1 cellular context compared by ENCODE assay signal in the genomic region with DNA sequence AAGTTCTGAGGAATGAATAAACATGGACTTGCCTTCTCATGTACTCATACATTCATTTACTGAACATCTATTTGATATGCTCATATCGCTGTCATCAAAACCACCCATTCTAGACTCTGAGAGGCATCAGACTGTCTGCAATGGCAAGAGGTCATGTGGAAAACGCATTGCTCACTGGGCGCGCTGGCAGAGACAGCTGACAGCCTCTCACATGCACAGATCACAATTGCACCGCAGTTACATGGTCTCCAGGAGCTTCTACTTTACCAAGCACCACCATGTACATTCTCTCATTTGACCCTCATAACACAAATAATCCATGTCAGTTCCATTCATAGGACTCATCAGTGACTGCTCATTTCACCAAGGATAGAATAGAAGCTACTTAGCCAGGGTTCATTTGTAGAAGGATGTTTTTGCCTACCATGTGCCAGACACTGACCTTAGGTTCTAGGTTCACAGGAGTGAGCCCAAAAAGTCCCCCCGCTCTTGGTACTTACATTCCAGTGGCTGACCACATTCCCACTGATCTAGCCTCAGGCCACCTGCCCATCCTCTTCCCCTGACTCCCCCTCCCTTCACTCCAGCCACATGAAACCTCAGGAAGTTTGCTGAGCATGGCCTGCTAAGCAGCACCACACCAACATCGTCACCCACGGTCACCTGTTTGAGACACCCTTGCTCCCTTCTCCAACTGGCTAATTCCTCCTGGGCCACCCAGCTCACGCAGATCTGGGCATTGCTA.
TF ChIP-seq lines count a peak whose summit lies in the region.

No MANE protein-coding gene starts in this region.

TF ChIP-seq in endothelial cell of umbilical vein, 7 proteins besides CTCF, POLR2A, EP300 and RAD21:
- TF ChIP-seq, protein P1, sequence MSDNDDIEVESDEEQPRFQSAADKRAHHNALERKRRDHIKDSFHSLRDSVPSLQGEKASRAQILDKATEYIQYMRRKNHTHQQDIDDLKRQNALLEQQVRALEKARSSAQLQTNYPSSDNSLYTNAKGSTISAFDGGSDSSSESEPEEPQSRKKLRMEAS (IDR thresholded peaks at IDR 0.05; ENCODE audit: insufficient read depth, insufficient read length), result no peak
- TF ChIP-seq FOS (IDR thresholded peaks at IDR 0.05; ENCODE audit: borderline replicate concordance, insufficient read depth, low read length), result no peak
- no peak for TF ChIP-seq GATA2 (IDR thresholded peaks at IDR 0.05; ENCODE audit: insufficient read depth, insufficient read length, low read depth, low read length)
- TF ChIP-seq JUN (IDR thresholded peaks at IDR 0.05; ENCODE audit: borderline replicate concordance, insufficient read depth, insufficient read length, low read depth), result no peak
- no peak for TF ChIP-seq EZH2 (IDR thresholded peaks at IDR 0.05; ENCODE audit: borderline replicate concordance, low read depth, low read length, severe bottlenecking)
- TF ChIP-seq POLR2AphosphoS5 (IDR thresholded peaks at IDR 0.05; ENCODE audit: insufficient read depth, low read depth, low read length), result no peak
- TF ChIP-seq MYC (IDR thresholded peaks at IDR 0.05; ENCODE audit: low read depth, low read length), result no peak
